Comparison of ENCODE assay signal across 8 cellular contexts in the genomic region with DNA sequence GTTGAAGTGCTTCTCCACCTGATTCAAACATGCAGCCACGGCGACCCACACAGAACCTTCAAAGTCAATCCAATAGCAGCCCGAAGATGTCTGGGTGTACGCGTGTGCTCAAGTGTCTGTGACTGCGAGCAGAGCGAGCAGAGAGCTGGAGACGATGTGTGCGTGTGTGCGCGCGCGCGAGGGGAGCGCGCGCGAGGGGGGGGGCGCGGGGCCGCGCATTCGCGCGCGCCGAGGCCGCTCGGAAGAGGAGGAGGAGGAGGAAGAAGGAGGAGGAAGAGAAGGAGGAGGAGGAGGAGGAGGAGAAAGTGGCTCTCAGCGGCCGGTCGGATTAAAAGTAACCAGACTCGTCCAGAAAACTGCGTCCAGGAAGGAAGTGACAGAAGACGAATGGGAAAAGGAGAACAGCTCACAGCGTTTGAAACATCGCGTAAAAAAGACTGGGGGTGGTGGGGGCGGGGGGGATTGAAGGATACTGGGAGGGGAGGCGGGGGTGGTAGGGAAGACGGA. TPM values are rescaled to one million over a fixed set of nuclear protein-coding genes. Genes with fewer than 3 reads are reported as not detected.
DNase-seq lines count a peak whose midpoint lies in the region; ATAC-seq and TF ChIP-seq lines count a peak whose summit lies in the region.

A gene (minus strand): TSS at position 126 of the 507 bp plus-strand sequence. CDS start 59,396 bp downstream, outside the sequence.

- intact Hi-C loops in esophagus squamous epithelium (cut with DNase I) = loop anchor here (10.0 kb wide), 1 partner anchor 48 kb away; no protein-coding TSS in a partner anchor
- intact Hi-C loops in mucosa of descending colon (cut with DNase I, micrococcal nuclease) = loop anchor here in 1 of 2 donors (10.0 kb wide), 1 partner anchor 62 kb away; no protein-coding TSS in a partner anchor

- H3K9me3 ChIP-seq in esophagus squamous epithelium (no peaks in the 10 kb centered on the region), mucosa of descending colon (no peaks in the 10 kb centered on the region), tibial nerve (no peaks in the 10 kb centered on the region)

- peak within 1 kb of the TSS; percentile 34; the same call in 1 of the 2 replicates for H3K27ac ChIP-seq in VCaP
- H3K27ac ChIP-seq in esophagus squamous epithelium = peak within 1 kb of the TSS; percentile 71 to 95 (median 91)
- peak within 1 kb of the TSS; percentile 71 to 89 (median 83) for H3K27ac ChIP-seq in tibial nerve

- DNase-seq in GM10266 (ENCODE audit: extremely low spot score) (peak; percentile 66), HCEC 1CT (peak; percentile 87), NCI-H2081 (lab: John Stamatoyannopoulos, UW) (peak; percentile 28 to 76), esophagus squamous epithelium (lab: John Stamatoyannopoulos, UW) (peak; percentile 21), mucosa of descending colon (peak; percentile 80 to 85 (median 83)), tibial nerve (ENCODE audit: low spot score in 2 of 2) (peak; percentile 48 to 58), HT-29 (ENCODE audit: low spot score) (no peak)

- TF ChIP-seq CTCF in GM10266 (IDR thresholded peaks at IDR 0.05; ENCODE audit: control insufficient read depth, insufficient read depth, low read depth, missing control alignments) (no peak), VCaP (conservative IDR thresholded peaks at IDR 0.05) (no peak), esophagus squamous epithelium (IDR thresholded peaks at IDR 0.05) (no peak), mucosa of descending colon (IDR thresholded peaks at IDR 0.05) (no peak), tibial nerve (IDR thresholded peaks at IDR 0.05) (no peak)

- peak; percentile 89 for ATAC-seq in mucosa of descending colon

- H3K27me3 ChIP-seq in esophagus squamous epithelium (peaks cover 0 to 8% (median 0%) of the 10 kb centered on the region in 4 donors), tibial nerve (no peaks in the 10 kb centered on the region)

- H3K36me3 ChIP-seq in esophagus squamous epithelium (no peaks in the 10 kb centered on the region), mucosa of descending colon (ENCODE audit: low read depth) (no peaks in the 10 kb centered on the region), tibial nerve (no peaks in the 10 kb centered on the region)

- peaks cover 0 to 37% (median 3%) of the 10 kb centered on the region in 3 donors for H3K4me1 ChIP-seq in esophagus squamous epithelium
- H3K4me1 ChIP-seq in mucosa of descending colon (ENCODE audit: low read depth) = peaks cover 17% of the 10 kb centered on the region
- H3K4me1 ChIP-seq in tibial nerve = peaks cover 0 to 30% (median 2%) of the 10 kb centered on the region in 4 donors

- peak in 1 of 2 donors; percentile 78 for TF ChIP-seq EP300 in tibial nerve (IDR thresholded peaks at IDR 0.05)

- TF ChIP-seq POLR2A in esophagus squamous epithelium (IDR thresholded peaks at IDR 0.05) (peak in 2 of 4 donors; percentile 72 to 82), tibial nerve (IDR thresholded peaks at IDR 0.05) (peak; percentile 65 to 68)

- H3K4me3 ChIP-seq in esophagus squamous epithelium = peak within 1 kb of the TSS; percentile 34 to 67 (median 60)
- H3K4me3 ChIP-seq in mucosa of descending colon = peak within 1 kb of the TSS; percentile 18
- peak within 1 kb of the TSS; percentile 51 to 63 (median 52) for H3K4me3 ChIP-seq in tibial nerve

- WGBS in esophagus squamous epithelium, 2 donors = 1% methylated on average over 24 to 39 of the region's 41 CpGs
- 1% methylated on average over 41 of the region's 41 CpGs for WGBS in tibial nerve, 2 donors

RNA-seq across cellular contexts. Expression of the gene that starts here (rescaled TPM):
- 10 to 100 TPM in 2 of 4 donors, 1 to 10 TPM in 2; 3.1 to 17.5 (median 9.9) TPM for total RNA-seq in esophagus squamous epithelium
- total RNA-seq in mucosa of descending colon = 10 to 100 TPM; 19.3 to 44.0 (median 32.6) TPM
- total RNA-seq in tibial nerve = 10 to 100 TPM; 16.5 to 40.8 (median 29.1) TPM
- total RNA-seq in HT-29 (2014; rRNA removed; shearing (Covaris generic)) = 0.08 and 0.46 TPM in 2 replicates

Comparison
In these comparisons a context has a peak if more than half of its experiments do, and no peak if none do; other contexts are left out.
1. H3K27ac ChIP-seq: peak in every context shown above with its lines; median percentile 91 in esophagus squamous epithelium; 83 in tibial nerve; 34 in VCaP.